16 cellular contexts compared by ENCODE assay signal in genomic region chr2:197259470-197259999, GRCh38. TPM values are rescaled to one million over a fixed set of nuclear protein-coding genes. Genes with fewer than 3 reads are reported as not detected.
DNase-seq lines count a peak whose midpoint lies in the region; ATAC-seq and TF ChIP-seq lines count a peak whose summit lies in the region.
"Had no signal": no experiment of that assay in that cellular context is flagged by ENCODE, and none has a peak within 500 bp of the region (broad histone marks: within the 10 kb centered on the region; RNA-seq: fewer than 3 reads in every experiment).

No MANE protein-coding gene starts in this region.

- H3K27ac Mint-ChIP-seq in T-helper 2 cell treated with Interferon-gamma antibody and Interleukin-4, amounts not matched to agents 5 μg/mL and 100 μg/mL, for 36 hours: peak overlapping the region; percentile 71
- H3K27ac Mint-ChIP-seq in activated naive CD8-positive, alpha-beta T cell treated with anti-CD3 and anti-CD28 coated beads for 36 hours: peak overlapping the region; percentile 88
- H3K27ac Mint-ChIP-seq in nephron (peak overlapping the region in 2 of 3 experiments; percentile 51 to 77), Calu3 (ENCODE audit: unreplicated experiment) (no peak overlapping the region)

- TF ChIP-seq CTCF in nephron (IDR thresholded peaks at IDR 0.05; ENCODE audit: unreplicated experiment in 3 of 3): no peak
- TF ChIP-seq CTCF in Calu3 (IDR thresholded peaks at IDR 0.05; ENCODE audit: unreplicated experiment): no peak
- no peak for TF ChIP-seq CTCF in omental fat pad (IDR thresholded peaks at IDR 0.05)

- intact Hi-C loops in Calu3 (cut with micrococcal nuclease; ENCODE audit: unreplicated experiment): no loop called here

- H3K4me1 Mint-ChIP-seq in T-helper 2 cell treated with Interferon-gamma antibody and Interleukin-4, amounts not matched to agents 5 μg/mL and 100 μg/mL, for 36 hours (ENCODE audit: low read depth): peaks cover 73% of the 10 kb centered on the region
- H3K4me1 Mint-ChIP-seq in activated naive CD8-positive, alpha-beta T cell treated with anti-CD3 and anti-CD28 coated beads for 36 hours: peaks cover 78% of the 10 kb centered on the region
- H3K4me1 Mint-ChIP-seq in nephron: peaks cover 76% of the 10 kb centered on the region
- H3K4me1 Mint-ChIP-seq in Calu3 (ENCODE audit: low read depth, unreplicated experiment): no peaks in the 10 kb centered on the region

- H3K36me3 Mint-ChIP-seq in T-helper 2 cell treated with Interferon-gamma antibody and Interleukin-4, amounts not matched to agents 5 μg/mL and 100 μg/mL, for 36 hours (ENCODE audit: low read depth): peaks cover 39% of the 10 kb centered on the region
- peaks cover 57% of the 10 kb centered on the region for H3K36me3 Mint-ChIP-seq in activated naive CD8-positive, alpha-beta T cell treated with anti-CD3 and anti-CD28 coated beads for 36 hours
- H3K36me3 Mint-ChIP-seq in nephron (ENCODE audit: low read depth) (no peaks in the 10 kb centered on the region), Calu3 (ENCODE audit: insufficient read depth, unreplicated experiment) (no peaks in the 10 kb centered on the region)

- H3K4me3 Mint-ChIP-seq in T-helper 2 cell treated with Interferon-gamma antibody and Interleukin-4, amounts not matched to agents 5 μg/mL and 100 μg/mL, for 36 hours: peak overlapping the region; percentile 37
- no peak overlapping the region for H3K4me3 Mint-ChIP-seq in activated naive CD8-positive, alpha-beta T cell treated with anti-CD3 and anti-CD28 coated beads for 36 hours
- H3K4me3 Mint-ChIP-seq in nephron (no peak overlapping the region), Calu3 (ENCODE audit: low read depth, unreplicated experiment) (no peak overlapping the region)

- peak; percentile 24 for ATAC-seq in HG02981 (IDR thresholded peaks at IDR 0.05; ENCODE audit: unreplicated experiment)
- ATAC-seq in omental fat pad (ENCODE audit: low FRiP score): no peak
- no peak for ATAC-seq in HG03039 (IDR thresholded peaks at IDR 0.05; ENCODE audit: unreplicated experiment)
- ATAC-seq: HepG2, sciatic nerve had no signal

- CTCF ChIA-PET in Calu3 (lab: Charles Lee): no interaction called here

- DNase-seq in T-helper 2 cell treated with Interferon-gamma antibody and Interleukin-4, amounts not matched to agents 5 μg/mL and 100 μg/mL, for 36 hours (ENCODE audit: low spot score): no peak
- no peak for DNase-seq in T-helper 2 cell
- DNase-seq in activated naive CD8-positive, alpha-beta T cell treated with anti-CD3 and anti-CD28 coated beads for 36 hours: no peak
- DNase-seq in Calu3: no peak
- no peak for DNase-seq in omental fat pad (ENCODE audit: low spot score)
- DNase-seq: 8988T; head of caudate nucleus; mammary epithelial cell; NCI-H187 treated with DMSO at 0.1 percent for 48 hours; SK-N-SH; stimulated activated CD8-positive, alpha-beta memory T cell treated with anti-CD3 and anti-CD28 coated beads, Interleukin-4, amount 100 ng/mL, for 48 hours had no signal

- BruUV-seq in Calu3 (replicated peaks; lab: Mats Ljungman, UMichigan): no TSS peak

- no peaks in the 10 kb centered on the region for H3K27me3 Mint-ChIP-seq in T-helper 2 cell treated with Interferon-gamma antibody and Interleukin-4, amounts not matched to agents 5 μg/mL and 100 μg/mL, for 36 hours (ENCODE audit: low read depth)
- no peaks in the 10 kb centered on the region for H3K27me3 Mint-ChIP-seq in activated naive CD8-positive, alpha-beta T cell treated with anti-CD3 and anti-CD28 coated beads for 36 hours
- H3K27me3 Mint-ChIP-seq in nephron (ENCODE audit: low read depth) (no peaks in the 10 kb centered on the region), Calu3 (ENCODE audit: unreplicated experiment) (no peaks in the 10 kb centered on the region)

- H3K9me3 Mint-ChIP-seq in T-helper 2 cell treated with Interferon-gamma antibody and Interleukin-4, amounts not matched to agents 5 μg/mL and 100 μg/mL, for 36 hours: peaks cover 4% of the 10 kb centered on the region
- peaks cover 5% of the 10 kb centered on the region for H3K9me3 Mint-ChIP-seq in activated naive CD8-positive, alpha-beta T cell treated with anti-CD3 and anti-CD28 coated beads for 36 hours
- no peaks in the 10 kb centered on the region for H3K9me3 Mint-ChIP-seq in nephron
- no peaks in the 10 kb centered on the region for H3K9me3 Mint-ChIP-seq in Calu3 (ENCODE audit: low read depth, unreplicated experiment)

RNA-seq across cellular contexts. Expression of gene ANKRD44, which starts 51.0 kb away (rescaled TPM):
- total RNA-seq in activated naive CD8-positive, alpha-beta T cell treated with anti-CD3 and anti-CD28 coated beads for 36 hours: 100 to 1,000 TPM; 118 to 121 TPM
- total RNA-seq in Calu3 (2022): 7.1 and 10.0 TPM in 2 replicates
- total RNA-seq in omental fat pad: 10 to 100 TPM; 18.4 to 56.3 (median 30.1) TPM
